ENCODE assay signal across 1 cellular context in the genomic region with DNA sequence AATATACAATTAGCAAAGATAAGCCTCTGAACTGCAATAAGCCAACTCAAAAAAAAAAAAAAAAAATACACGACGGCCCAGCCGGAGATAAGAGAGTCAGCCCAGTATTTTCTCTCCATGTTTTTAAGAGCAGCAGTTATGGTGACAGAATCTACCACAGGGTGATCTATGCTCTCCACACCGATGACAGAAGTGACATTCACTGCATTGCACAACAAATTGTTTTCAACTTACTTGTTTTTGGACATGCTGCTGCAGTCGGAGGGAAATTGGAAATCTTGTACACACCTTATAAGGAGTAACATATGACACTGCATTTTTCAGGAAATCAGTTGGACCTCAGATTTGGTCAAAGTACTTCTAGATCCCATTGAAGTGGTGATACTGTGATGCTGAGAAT.
TF ChIP-seq lines count a peak whose summit lies in the region.

No MANE protein-coding gene starts in this region.

TF ChIP-seq in HepG2, 621 proteins besides CTCF, POLR2A, EP300 and RAD21 (continued from another document and continues in another):
- TF ChIP-seq, protein P1, sequence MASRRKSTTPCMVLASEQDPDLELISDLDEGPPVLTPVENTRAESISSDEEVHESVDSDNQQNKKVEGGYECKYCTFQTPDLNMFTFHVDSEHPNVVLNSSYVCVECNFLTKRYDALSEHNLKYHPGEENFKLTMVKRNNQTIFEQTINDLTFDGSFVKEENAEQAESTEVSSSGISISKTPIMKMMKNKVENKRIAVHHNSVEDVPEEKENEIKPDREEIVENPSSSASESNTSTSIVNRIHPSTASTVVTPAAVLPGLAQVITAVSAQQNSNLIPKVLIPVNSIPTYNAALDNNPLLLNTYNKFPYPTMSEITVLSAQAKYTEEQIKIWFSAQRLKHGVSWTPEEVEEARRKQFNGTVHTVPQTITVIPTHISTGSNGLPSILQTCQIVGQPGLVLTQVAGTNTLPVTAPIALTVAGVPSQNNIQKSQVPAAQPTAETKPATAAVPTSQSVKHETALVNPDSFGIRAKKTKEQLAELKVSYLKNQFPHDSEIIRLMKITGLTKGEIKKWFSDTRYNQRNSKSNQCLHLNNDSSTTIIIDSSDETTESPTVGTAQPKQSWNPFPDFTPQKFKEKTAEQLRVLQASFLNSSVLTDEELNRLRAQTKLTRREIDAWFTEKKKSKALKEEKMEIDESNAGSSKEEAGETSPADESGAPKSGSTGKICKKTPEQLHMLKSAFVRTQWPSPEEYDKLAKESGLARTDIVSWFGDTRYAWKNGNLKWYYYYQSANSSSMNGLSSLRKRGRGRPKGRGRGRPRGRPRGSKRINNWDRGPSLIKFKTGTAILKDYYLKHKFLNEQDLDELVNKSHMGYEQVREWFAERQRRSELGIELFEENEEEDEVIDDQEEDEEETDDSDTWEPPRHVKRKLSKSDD (CRISPR knock-in tag; IDR thresholded peaks at IDR 0.05; ENCODE audit: low read depth) = no peak
- TF ChIP-seq, protein P2, sequence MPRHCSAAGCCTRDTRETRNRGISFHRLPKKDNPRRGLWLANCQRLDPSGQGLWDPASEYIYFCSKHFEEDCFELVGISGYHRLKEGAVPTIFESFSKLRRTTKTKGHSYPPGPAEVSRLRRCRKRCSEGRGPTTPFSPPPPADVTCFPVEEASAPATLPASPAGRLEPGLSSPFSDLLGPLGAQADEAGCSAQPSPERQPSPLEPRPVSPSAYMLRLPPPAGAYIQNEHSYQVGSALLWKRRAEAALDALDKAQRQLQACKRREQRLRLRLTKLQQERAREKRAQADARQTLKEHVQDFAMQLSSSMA (CRISPR knock-in tag; IDR thresholded peaks at IDR 0.05) = no peak
- TF ChIP-seq ZFP90 (CRISPR knock-in tag; IDR thresholded peaks at IDR 0.05; ENCODE audit: borderline replicate concordance) (no peak), YEATS4 (CRISPR knock-in tag; IDR thresholded peaks at IDR 0.05; ENCODE audit: borderline replicate concordance) (no peak), ZNF672 (CRISPR knock-in tag; IDR thresholded peaks at IDR 0.05) (no peak), CHCHD3 (CRISPR knock-in tag; IDR thresholded peaks at IDR 0.05) (no peak), RBFOX2 (IDR thresholded peaks at IDR 0.05; ENCODE audit: low read depth, low read length) (no peak), ZNF749 (CRISPR knock-in tag; IDR thresholded peaks at IDR 0.05; ENCODE audit: borderline replicate concordance) (no peak), TBX3 (IDR thresholded peaks at IDR 0.05; ENCODE audit: borderline replicate concordance) (no peak), HES4 (CRISPR knock-in tag; IDR thresholded peaks at IDR 0.05; ENCODE audit: borderline replicate concordance) (no peak), ZFP36 (IDR thresholded peaks at IDR 0.05; ENCODE audit: borderline replicate concordance, low read depth, low read length, partially characterized antibody) (no peak), JUND (CRISPR knock-in tag; IDR thresholded peaks at IDR 0.05) (no peak), ZIK1 (CRISPR knock-in tag; IDR thresholded peaks at IDR 0.05; ENCODE audit: borderline replicate concordance, low read depth) (no peak), GLI4 (CRISPR knock-in tag; IDR thresholded peaks at IDR 0.05; ENCODE audit: borderline replicate concordance) (no peak), ZNF207 (IDR thresholded peaks at IDR 0.05; ENCODE audit: borderline replicate concordance) (no peak), SAP130 (CRISPR knock-in tag; IDR thresholded peaks at IDR 0.05; ENCODE audit: low read depth) (peak; percentile 96), MAFK (conservative IDR thresholded peaks at IDR 0.05 in 1 of 2, IDR thresholded peaks at IDR 0.05 in 1 of 2; ENCODE audit: low read length in 2 of 2) (peak in 1 of 2 experiments; percentile 52; a peak in 2 of 4 replicates), ZNF337 (CRISPR knock-in tag; IDR thresholded peaks at IDR 0.05; ENCODE audit: borderline replicate concordance, low read depth) (no peak), FOSL1 (CRISPR knock-in tag; IDR thresholded peaks at IDR 0.05; ENCODE audit: borderline replicate concordance) (no peak), ZNF589 (CRISPR knock-in tag; conservative IDR thresholded peaks at IDR 0.05) (no peak), TARDBP (CRISPR knock-in tag; IDR thresholded peaks at IDR 0.05) (peak; percentile 74; the same call in 1 of the 2 replicates), ZEB1 (IDR thresholded peaks at IDR 0.05; ENCODE audit: insufficient replicate concordance, low read depth) (no peak), ATF7-NPFF (CRISPR knock-in tag; IDR thresholded peaks at IDR 0.05; ENCODE audit: low read depth) (no peak), TEAD3 (CRISPR knock-in tag; optimal IDR thresholded peaks at IDR 0.05; ENCODE audit: borderline replicate concordance) (peak; percentile 75), NAIF1 (CRISPR knock-in tag; IDR thresholded peaks at IDR 0.05; ENCODE audit: borderline replicate concordance) (no peak), IRX3 (CRISPR knock-in tag; IDR thresholded peaks at IDR 0.05; ENCODE audit: borderline replicate concordance, low read depth) (no peak), HNF4A (CRISPR knock-in tag; IDR thresholded peaks at IDR 0.05) (peak; percentile 87), ZBTB3 (CRISPR knock-in tag; IDR thresholded peaks at IDR 0.05; ENCODE audit: borderline replicate concordance, low read depth) (no peak), ZSCAN20 (CRISPR knock-in tag; IDR thresholded peaks at IDR 0.05; ENCODE audit: borderline replicate concordance) (no peak), TGIF2 (CRISPR knock-in tag; IDR thresholded peaks at IDR 0.05) (peak; percentile 98)
- TF ChIP-seq, protein P3, sequence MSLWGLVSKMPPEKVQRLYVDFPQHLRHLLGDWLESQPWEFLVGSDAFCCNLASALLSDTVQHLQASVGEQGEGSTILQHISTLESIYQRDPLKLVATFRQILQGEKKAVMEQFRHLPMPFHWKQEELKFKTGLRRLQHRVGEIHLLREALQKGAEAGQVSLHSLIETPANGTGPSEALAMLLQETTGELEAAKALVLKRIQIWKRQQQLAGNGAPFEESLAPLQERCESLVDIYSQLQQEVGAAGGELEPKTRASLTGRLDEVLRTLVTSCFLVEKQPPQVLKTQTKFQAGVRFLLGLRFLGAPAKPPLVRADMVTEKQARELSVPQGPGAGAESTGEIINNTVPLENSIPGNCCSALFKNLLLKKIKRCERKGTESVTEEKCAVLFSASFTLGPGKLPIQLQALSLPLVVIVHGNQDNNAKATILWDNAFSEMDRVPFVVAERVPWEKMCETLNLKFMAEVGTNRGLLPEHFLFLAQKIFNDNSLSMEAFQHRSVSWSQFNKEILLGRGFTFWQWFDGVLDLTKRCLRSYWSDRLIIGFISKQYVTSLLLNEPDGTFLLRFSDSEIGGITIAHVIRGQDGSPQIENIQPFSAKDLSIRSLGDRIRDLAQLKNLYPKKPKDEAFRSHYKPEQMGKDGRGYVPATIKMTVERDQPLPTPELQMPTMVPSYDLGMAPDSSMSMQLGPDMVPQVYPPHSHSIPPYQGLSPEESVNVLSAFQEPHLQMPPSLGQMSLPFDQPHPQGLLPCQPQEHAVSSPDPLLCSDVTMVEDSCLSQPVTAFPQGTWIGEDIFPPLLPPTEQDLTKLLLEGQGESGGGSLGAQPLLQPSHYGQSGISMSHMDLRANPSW (CRISPR knock-in tag; IDR thresholded peaks at IDR 0.05; ENCODE audit: borderline replicate concordance) = peak; percentile 57; the same call in 1 of the 2 replicates
- TF ChIP-seq, protein P4, sequence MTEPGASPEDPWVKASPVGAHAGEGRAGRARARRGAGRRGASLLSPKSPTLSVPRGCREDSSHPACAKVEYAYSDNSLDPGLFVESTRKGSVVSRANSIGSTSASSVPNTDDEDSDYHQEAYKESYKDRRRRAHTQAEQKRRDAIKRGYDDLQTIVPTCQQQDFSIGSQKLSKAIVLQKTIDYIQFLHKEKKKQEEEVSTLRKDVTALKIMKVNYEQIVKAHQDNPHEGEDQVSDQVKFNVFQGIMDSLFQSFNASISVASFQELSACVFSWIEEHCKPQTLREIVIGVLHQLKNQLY (CRISPR knock-in tag; IDR thresholded peaks at IDR 0.05) = peak; percentile 45; the same call in 1 of the 2 replicates
- TF ChIP-seq, protein P5, sequence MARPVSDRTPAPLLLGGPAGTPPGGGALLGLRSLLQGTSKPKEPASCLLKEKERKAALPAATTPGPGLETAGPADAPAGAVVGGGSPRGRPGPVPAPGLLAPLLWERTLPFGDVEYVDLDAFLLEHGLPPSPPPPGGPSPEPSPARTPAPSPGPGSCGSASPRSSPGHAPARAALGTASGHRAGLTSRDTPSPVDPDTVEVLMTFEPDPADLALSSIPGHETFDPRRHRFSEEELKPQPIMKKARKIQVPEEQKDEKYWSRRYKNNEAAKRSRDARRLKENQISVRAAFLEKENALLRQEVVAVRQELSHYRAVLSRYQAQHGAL (CRISPR knock-in tag; IDR thresholded peaks at IDR 0.05; ENCODE audit: not compliant biosample characterization) = no peak
- TF ChIP-seq, protein P6, sequence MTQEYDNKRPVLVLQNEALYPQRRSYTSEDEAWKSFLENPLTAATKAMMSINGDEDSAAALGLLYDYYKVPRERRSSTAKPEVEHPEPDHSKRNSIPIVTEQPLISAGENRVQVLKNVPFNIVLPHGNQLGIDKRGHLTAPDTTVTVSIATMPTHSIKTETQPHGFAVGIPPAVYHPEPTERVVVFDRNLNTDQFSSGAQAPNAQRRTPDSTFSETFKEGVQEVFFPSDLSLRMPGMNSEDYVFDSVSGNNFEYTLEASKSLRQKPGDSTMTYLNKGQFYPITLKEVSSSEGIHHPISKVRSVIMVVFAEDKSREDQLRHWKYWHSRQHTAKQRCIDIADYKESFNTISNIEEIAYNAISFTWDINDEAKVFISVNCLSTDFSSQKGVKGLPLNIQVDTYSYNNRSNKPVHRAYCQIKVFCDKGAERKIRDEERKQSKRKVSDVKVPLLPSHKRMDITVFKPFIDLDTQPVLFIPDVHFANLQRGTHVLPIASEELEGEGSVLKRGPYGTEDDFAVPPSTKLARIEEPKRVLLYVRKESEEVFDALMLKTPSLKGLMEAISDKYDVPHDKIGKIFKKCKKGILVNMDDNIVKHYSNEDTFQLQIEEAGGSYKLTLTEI (CRISPR knock-in tag; conservative IDR thresholded peaks at IDR 0.05) = no peak
- TF ChIP-seq, protein P7, sequence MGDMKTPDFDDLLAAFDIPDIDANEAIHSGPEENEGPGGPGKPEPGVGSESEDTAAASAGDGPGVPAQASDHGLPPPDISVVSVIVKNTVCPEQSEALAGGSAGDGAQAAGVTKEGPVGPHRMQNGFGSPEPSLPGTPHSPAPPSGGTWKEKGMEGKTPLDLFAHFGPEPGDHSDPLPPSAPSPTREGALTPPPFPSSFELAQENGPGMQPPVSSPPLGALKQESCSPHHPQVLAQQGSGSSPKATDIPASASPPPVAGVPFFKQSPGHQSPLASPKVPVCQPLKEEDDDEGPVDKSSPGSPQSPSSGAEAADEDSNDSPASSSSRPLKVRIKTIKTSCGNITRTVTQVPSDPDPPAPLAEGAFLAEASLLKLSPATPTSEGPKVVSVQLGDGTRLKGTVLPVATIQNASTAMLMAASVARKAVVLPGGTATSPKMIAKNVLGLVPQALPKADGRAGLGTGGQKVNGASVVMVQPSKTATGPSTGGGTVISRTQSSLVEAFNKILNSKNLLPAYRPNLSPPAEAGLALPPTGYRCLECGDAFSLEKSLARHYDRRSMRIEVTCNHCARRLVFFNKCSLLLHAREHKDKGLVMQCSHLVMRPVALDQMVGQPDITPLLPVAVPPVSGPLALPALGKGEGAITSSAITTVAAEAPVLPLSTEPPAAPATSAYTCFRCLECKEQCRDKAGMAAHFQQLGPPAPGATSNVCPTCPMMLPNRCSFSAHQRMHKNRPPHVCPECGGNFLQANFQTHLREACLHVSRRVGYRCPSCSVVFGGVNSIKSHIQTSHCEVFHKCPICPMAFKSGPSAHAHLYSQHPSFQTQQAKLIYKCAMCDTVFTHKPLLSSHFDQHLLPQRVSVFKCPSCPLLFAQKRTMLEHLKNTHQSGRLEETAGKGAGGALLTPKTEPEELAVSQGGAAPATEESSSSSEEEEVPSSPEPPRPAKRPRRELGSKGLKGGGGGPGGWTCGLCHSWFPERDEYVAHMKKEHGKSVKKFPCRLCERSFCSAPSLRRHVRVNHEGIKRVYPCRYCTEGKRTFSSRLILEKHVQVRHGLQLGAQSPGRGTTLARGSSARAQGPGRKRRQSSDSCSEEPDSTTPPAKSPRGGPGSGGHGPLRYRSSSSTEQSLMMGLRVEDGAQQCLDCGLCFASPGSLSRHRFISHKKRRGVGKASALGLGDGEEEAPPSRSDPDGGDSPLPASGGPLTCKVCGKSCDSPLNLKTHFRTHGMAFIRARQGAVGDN (CRISPR knock-in tag; IDR thresholded peaks at IDR 0.05) = no peak
- TF ChIP-seq, protein P8, sequence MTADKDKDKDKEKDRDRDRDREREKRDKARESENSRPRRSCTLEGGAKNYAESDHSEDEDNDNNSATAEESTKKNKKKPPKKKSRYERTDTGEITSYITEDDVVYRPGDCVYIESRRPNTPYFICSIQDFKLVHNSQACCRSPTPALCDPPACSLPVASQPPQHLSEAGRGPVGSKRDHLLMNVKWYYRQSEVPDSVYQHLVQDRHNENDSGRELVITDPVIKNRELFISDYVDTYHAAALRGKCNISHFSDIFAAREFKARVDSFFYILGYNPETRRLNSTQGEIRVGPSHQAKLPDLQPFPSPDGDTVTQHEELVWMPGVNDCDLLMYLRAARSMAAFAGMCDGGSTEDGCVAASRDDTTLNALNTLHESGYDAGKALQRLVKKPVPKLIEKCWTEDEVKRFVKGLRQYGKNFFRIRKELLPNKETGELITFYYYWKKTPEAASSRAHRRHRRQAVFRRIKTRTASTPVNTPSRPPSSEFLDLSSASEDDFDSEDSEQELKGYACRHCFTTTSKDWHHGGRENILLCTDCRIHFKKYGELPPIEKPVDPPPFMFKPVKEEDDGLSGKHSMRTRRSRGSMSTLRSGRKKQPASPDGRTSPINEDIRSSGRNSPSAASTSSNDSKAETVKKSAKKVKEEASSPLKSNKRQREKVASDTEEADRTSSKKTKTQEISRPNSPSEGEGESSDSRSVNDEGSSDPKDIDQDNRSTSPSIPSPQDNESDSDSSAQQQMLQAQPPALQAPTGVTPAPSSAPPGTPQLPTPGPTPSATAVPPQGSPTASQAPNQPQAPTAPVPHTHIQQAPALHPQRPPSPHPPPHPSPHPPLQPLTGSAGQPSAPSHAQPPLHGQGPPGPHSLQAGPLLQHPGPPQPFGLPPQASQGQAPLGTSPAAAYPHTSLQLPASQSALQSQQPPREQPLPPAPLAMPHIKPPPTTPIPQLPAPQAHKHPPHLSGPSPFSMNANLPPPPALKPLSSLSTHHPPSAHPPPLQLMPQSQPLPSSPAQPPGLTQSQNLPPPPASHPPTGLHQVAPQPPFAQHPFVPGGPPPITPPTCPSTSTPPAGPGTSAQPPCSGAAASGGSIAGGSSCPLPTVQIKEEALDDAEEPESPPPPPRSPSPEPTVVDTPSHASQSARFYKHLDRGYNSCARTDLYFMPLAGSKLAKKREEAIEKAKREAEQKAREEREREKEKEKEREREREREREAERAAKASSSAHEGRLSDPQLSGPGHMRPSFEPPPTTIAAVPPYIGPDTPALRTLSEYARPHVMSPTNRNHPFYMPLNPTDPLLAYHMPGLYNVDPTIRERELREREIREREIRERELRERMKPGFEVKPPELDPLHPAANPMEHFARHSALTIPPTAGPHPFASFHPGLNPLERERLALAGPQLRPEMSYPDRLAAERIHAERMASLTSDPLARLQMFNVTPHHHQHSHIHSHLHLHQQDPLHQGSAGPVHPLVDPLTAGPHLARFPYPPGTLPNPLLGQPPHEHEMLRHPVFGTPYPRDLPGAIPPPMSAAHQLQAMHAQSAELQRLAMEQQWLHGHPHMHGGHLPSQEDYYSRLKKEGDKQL (CRISPR knock-in tag; IDR thresholded peaks at IDR 0.05; ENCODE audit: low read depth) = no peak; the same call in 1 of the 2 replicates
